In the genomic region with DNA sequence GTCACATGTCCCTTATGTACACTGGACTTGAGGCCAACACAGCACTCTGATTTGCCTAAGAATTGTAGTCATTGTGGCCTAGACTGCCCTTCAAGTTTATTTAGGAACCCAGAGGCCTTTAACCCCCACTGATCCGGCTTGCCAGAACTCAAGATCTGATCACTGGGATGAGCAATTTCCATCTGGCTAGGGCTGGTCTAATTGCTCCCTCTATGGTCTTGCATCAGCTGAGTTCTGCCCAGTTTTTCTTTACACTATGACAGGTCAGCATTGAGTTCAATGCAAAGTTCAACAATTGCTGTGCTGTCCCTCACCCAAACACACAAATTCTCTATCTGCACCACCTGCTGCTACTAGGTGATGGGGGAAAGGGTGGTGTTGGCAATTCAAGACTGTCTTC, we compare ENCODE assay signal across 22 cellular contexts.
DNase-seq lines count a peak whose midpoint lies in the region; ATAC-seq, FAIRE-seq and TF ChIP-seq lines count a peak whose summit lies in the region.
"Had no signal": no experiment of that assay in that cellular context is flagged by ENCODE, and none has a peak within 500 bp of the region (broad histone marks: within the 10 kb centered on the region; RNA-seq: fewer than 3 reads in every experiment).

No MANE protein-coding gene starts in this region.

- no peaks in the 10 kb centered on the region for H3K27me3 Mint-ChIP-seq in neural crest cell (ENCODE audit: low read depth)
- H3K27me3 Mint-ChIP-seq: CD4-positive, alpha-beta memory T cell had no signal

- no peak for FAIRE-seq in GM19239 (lab: Jason Lieb, UNC)
- FAIRE-seq: A549, GM12891, GM18507, H1 had no signal

- no peaks in the 10 kb centered on the region for H3K9me3 ChIP-seq in gastrocnemius medialis

- TF ChIP-seq CTCF in neural crest cell (conservative IDR thresholded peaks at IDR 0.05), result no peak
- no peak for TF ChIP-seq CTCF in gastrocnemius medialis (IDR thresholded peaks at IDR 0.05 in 4 of 5, conservative IDR thresholded peaks at IDR 0.05 in 1 of 5)

- peak overlapping the region; percentile 35 for H3K27ac Mint-ChIP-seq in neural crest cell (ENCODE audit: unreplicated experiment)
- H3K27ac Mint-ChIP-seq: CD4-positive, alpha-beta memory T cell had no signal

- H3K27me3 ChIP-seq in gastrocnemius medialis, result no peaks in the 10 kb centered on the region

- intact Hi-C loops in gastrocnemius medialis (cut with DNase I; ENCODE audit: low total_unique reads), result no loop called here

- H3K4me3 ChIP-seq in gastrocnemius medialis, result no peak overlapping the region
- H3K4me3 ChIP-seq: A549, GM23248 had no signal

- no peak overlapping the region for H3K4me3 Mint-ChIP-seq in neural crest cell
- H3K4me3 Mint-ChIP-seq: CD4-positive, alpha-beta memory T cell had no signal

- H3K27ac ChIP-seq in gastrocnemius medialis, result no peak overlapping the region
- H3K27ac ChIP-seq: A549, GM23248 had no signal

- no peak for TF ChIP-seq POLR2A in gastrocnemius medialis (IDR thresholded peaks at IDR 0.05)

- H3K4me1 ChIP-seq in gastrocnemius medialis, result no peaks in the 10 kb centered on the region
- H3K4me1 ChIP-seq: A549 had no signal

- peaks cover 9% of the 10 kb centered on the region for H3K36me3 Mint-ChIP-seq in neural crest cell (ENCODE audit: low read depth)
- H3K36me3 Mint-ChIP-seq: CD4-positive, alpha-beta memory T cell had no signal

- no peaks in the 10 kb centered on the region for H3K36me3 ChIP-seq in gastrocnemius medialis

- ATAC-seq in gastrocnemius medialis, result no peak
- no peak for ATAC-seq in GM18867 (IDR thresholded peaks at IDR 0.05; ENCODE audit: unreplicated experiment)
- ATAC-seq: A549 had no signal

- in situ Hi-C loops in gastrocnemius medialis (cut with MboI; ENCODE audit: low sequenced_read_pairs in 4 of 4), result no loop called here

- DNase-seq in HT1080 (ENCODE audit: low read depth), result peak; percentile 13
- peak; percentile 45 for DNase-seq in NCI-H69 (lab: John Stamatoyannopoulos, UW)
- DNase-seq in neural crest cell (ENCODE audit: low read depth, low spot score), result no peak
- no peak for DNase-seq in gastrocnemius medialis
- no peak for DNase-seq in GM19239 (ENCODE audit: insufficient read length, low spot score)
- DNase-seq: 8988T; ACHN; C1 segment of cervical spinal cord; Calu3; CD4-positive, alpha-beta memory T cell; COR-L47; DMS153; DMS79 treated with DMSO at 0.1 percent for 48 hours; GF-D8; GM23248; H7; HCEC 1CT had no signal

- peaks cover 4% of the 10 kb centered on the region for H3K9me3 Mint-ChIP-seq in neural crest cell

- H3K4me1 Mint-ChIP-seq in neural crest cell, result no peaks in the 10 kb centered on the region
- H3K4me1 Mint-ChIP-seq: CD4-positive, alpha-beta memory T cell had no signal

Comparison
In these comparisons a context has a peak if more than half of its experiments do, and no peak if none do; other contexts are left out.
1. DNase-seq: peak in HT1080 (single experiment) and NCI-H69 (single experiment); none in neural crest cell (single experiment), gastrocnemius medialis (0 of 2) and GM19239 (single experiment).